In genomic region chr20:63539092-63539430, GRCh38 we compare ENCODE assay signal across 22 cellular contexts. TPM values are rescaled to one million over a fixed set of nuclear protein-coding genes. Genes with fewer than 3 reads are reported as not detected.
DNase-seq lines count a peak whose midpoint lies in the region; ATAC-seq and TF ChIP-seq lines count a peak whose summit lies in the region.
"Had no signal": no experiment of that assay in that cellular context is flagged by ENCODE, and none has a peak within 500 bp of the region (broad histone marks: within the 10 kb centered on the region; RNA-seq: fewer than 3 reads in every experiment).

No MANE protein-coding gene starts in this region.

- H3K36me3 Mint-ChIP-seq in CD4-positive, alpha-beta memory T cell = no peaks in the 10 kb centered on the region

- H3K4me3 Mint-ChIP-seq in CD4-positive, alpha-beta memory T cell = no peak overlapping the region
- H3K4me3 Mint-ChIP-seq: T-helper 1 cell treated with Interleukin-12 subunit alpha and Interleukin-12 subunit beta and Interleukin-4 antibody, amounts not matched to agents 30 μg/mL and 1 μg/mL, for 36 hours had no signal

- no peaks in the 10 kb centered on the region for H3K9me3 Mint-ChIP-seq in CD4-positive, alpha-beta memory T cell
- H3K9me3 Mint-ChIP-seq: T-helper 1 cell treated with Interleukin-12 subunit alpha and Interleukin-12 subunit beta and Interleukin-4 antibody, amounts not matched to agents 30 μg/mL and 1 μg/mL, for 36 hours had no signal

- H3K4me1 Mint-ChIP-seq in CD4-positive, alpha-beta memory T cell = peaks cover 3 to 22% (median 5%) of the 10 kb centered on the region in 4 donors

- no peak overlapping the region for H3K4me3 ChIP-seq in CD4-positive, alpha-beta memory T cell (ENCODE audit: low read length in 2 of 2)
- H3K4me3 ChIP-seq in effector memory CD4-positive, alpha-beta T cell (ENCODE audit: insufficient read depth, low read depth, low read length, poor library complexity, severe bottlenecking) = no peak overlapping the region
- H3K4me3 ChIP-seq: adrenal gland, lung, MG63 had no signal

- intact Hi-C loops in CD4-positive, alpha-beta memory T cell (cut with micrococcal nuclease) = loop anchor here (2.0 kb wide), 2 partner anchors 168 to 258 kb away; partner anchors contain the start of gene ARFRP1

- H3K27ac Mint-ChIP-seq in CD4-positive, alpha-beta memory T cell = peak overlapping the region in 2 of 7 donors; percentile 29 to 80
- H3K27ac Mint-ChIP-seq: T-helper 1 cell treated with Interleukin-12 subunit alpha and Interleukin-12 subunit beta and Interleukin-4 antibody, amounts not matched to agents 30 μg/mL and 1 μg/mL, for 36 hours had no signal

- ATAC-seq in GM18505 (IDR thresholded peaks at IDR 0.05; ENCODE audit: unreplicated experiment) = no peak
- ATAC-seq: sciatic nerve had no signal

- H3K27me3 Mint-ChIP-seq in CD4-positive, alpha-beta memory T cell = peaks cover 2% of the 10 kb centered on the region in 2 donors

- no peak for TF ChIP-seq POLR2A in GM18505 (IDR thresholded peaks at IDR 0.05; ENCODE audit: borderline replicate concordance, extremely low read depth, insufficient read depth, insufficient read length)

- H3K36me3 ChIP-seq in CD4-positive, alpha-beta memory T cell (ENCODE audit: insufficient read depth, low read length) = no peaks in the 10 kb centered on the region
- no peaks in the 10 kb centered on the region for H3K36me3 ChIP-seq in effector memory CD4-positive, alpha-beta T cell (ENCODE audit: control insufficient read depth, insufficient read depth, low read length)
- H3K36me3 ChIP-seq: adrenal gland, MG63 had no signal

- peaks cover 31% of the 10 kb centered on the region for H3K4me1 ChIP-seq in CD4-positive, alpha-beta memory T cell (ENCODE audit: insufficient read depth, low read length)
- peaks cover 24% of the 10 kb centered on the region for H3K4me1 ChIP-seq in effector memory CD4-positive, alpha-beta T cell (ENCODE audit: control insufficient read depth, insufficient read depth, low read length, poor library complexity, severe bottlenecking)

- CTCF ChIA-PET in CD4-positive, alpha-beta memory T cell (lab: Charles Lee; ENCODE audit: partially characterized antibody) = interaction anchor here (1.2 to 3.9 kb wide), 9 partner anchors 12 to 438 kb away, joined by 3 to 33 read pairs (median 10); partner anchors contain the start of genes HELZ2 and LIME1

- no peaks in the 10 kb centered on the region for H3K9me3 ChIP-seq in CD4-positive, alpha-beta memory T cell (ENCODE audit: control insufficient read depth in 1 of 2, low read length in 2 of 2)
- no peaks in the 10 kb centered on the region for H3K9me3 ChIP-seq in effector memory CD4-positive, alpha-beta T cell (ENCODE audit: control insufficient read depth, low read length)
- H3K9me3 ChIP-seq: adrenal gland, Caco-2, MG63 had no signal

- no peak for TF ChIP-seq RAD21 in Ishikawa (IDR thresholded peaks at IDR 0.05; ENCODE audit: low read depth)

- no peak for TF ChIP-seq EP300 in Ishikawa (IDR thresholded peaks at IDR 0.05; ENCODE audit: borderline replicate concordance)

- DNase-seq in CD4-positive, alpha-beta memory T cell = peak in 1 of 5 donors; percentile 43
- DNase-seq in effector memory CD4-positive, alpha-beta T cell = no peak
- DNase-seq in retina = peak; percentile 6
- DNase-seq in NCI-H146 treated with DMSO at 0.1 percent for 48 hours (lab: John Stamatoyannopoulos, UW; ENCODE audit: unreplicated experiment) = no peak
- DNase-seq in dermis blood vessel endothelial cell = no peak
- DNase-seq: activated CD4-positive, alpha-beta T cell treated with anti-CD3 and anti-CD28 coated beads, Interleukin-2, amount 50 U/mL, for 4 hours; activated effector memory CD4-positive, alpha-beta T cell treated with anti-CD3 and anti-CD28 coated beads, Interleukin-2, amount 50 U/mL, for 16 hours; adrenal gland; Caco-2; erythroblast; foreskin melanocyte; hippocampal formation; MG63; NCI-H1436 treated with DMSO at 0.1 percent for 48 hours; OCI-M1 had no signal

- POLR2A ChIA-PET in CD4-positive, alpha-beta memory T cell (lab: Charles Lee; ENCODE audit: partially characterized antibody) = interaction anchor here (1.0 to 6.6 kb wide), 9 partner anchors 13 to 326 kb away, joined by 3 to 84 read pairs (median 13); partner anchors contain the start of genes FNDC11, GMEB2, PPDPF and RTEL1

- peak overlapping the region; percentile 68 for H3K27ac ChIP-seq in CD4-positive, alpha-beta memory T cell (ENCODE audit: low read depth, low read length)
- peak overlapping the region; percentile 73 for H3K27ac ChIP-seq in effector memory CD4-positive, alpha-beta T cell (ENCODE audit: insufficient read depth, low read length, poor library complexity, severe bottlenecking)
- H3K27ac ChIP-seq: adrenal gland had no signal

- no peaks in the 10 kb centered on the region for H3K27me3 ChIP-seq in CD4-positive, alpha-beta memory T cell (ENCODE audit: insufficient read depth, low read length)
- no peaks in the 10 kb centered on the region for H3K27me3 ChIP-seq in effector memory CD4-positive, alpha-beta T cell (replicated peaks; ENCODE audit: control insufficient read depth, insufficient read depth, low read length, poor library complexity, severe bottlenecking)
- H3K27me3 ChIP-seq: MG63 had no signal

TF ChIP-seq in Ishikawa, 13 proteins besides CTCF, POLR2A, EP300 and RAD21:
- TF ChIP-seq REST (IDR thresholded peaks at IDR 0.05; ENCODE audit: low read depth) (no peak), TCF12 (IDR thresholded peaks at IDR 0.05; ENCODE audit: low read depth) (peak; percentile 58), MAX (IDR thresholded peaks at IDR 0.05) (no peak), TEAD4 (IDR thresholded peaks at IDR 0.05) (no peak), ZBTB7A (IDR thresholded peaks at IDR 0.05; ENCODE audit: low read depth) (peak; percentile 43; the same call in 1 of the 2 replicates)

RNA-seq across cellular contexts. Expression of gene PTK6, which starts 1.9 kb away (rescaled TPM):
- not detected for total RNA-seq in CD4-positive, alpha-beta memory T cell
- polyA plus RNA-seq in CD4-positive, alpha-beta memory T cell = under 1 TPM; 0.31 to 0.59 TPM
- under 0.01 and 0.05 TPM in 2 replicates for total RNA-seq in dermis blood vessel endothelial cell
- total RNA-seq: cardiac septum had no signal

RNA-seq across cellular contexts. Expression of gene SRMS, which starts 8.5 kb away (rescaled TPM):
- not detected for total RNA-seq in CD4-positive, alpha-beta memory T cell
- not detected for polyA plus RNA-seq in CD4-positive, alpha-beta memory T cell
- not detected in 2 replicates for total RNA-seq in dermis blood vessel endothelial cell
- total RNA-seq: adrenal gland, Caco-2, cardiac septum, lung, omental fat pad, sciatic nerve had no signal
- polyA plus RNA-seq: adrenal gland had no signal

RNA-seq across cellular contexts. Expression of gene FNDC11, which starts 14.9 kb away (rescaled TPM):
- total RNA-seq in CD4-positive, alpha-beta memory T cell = 1 to 10 TPM in 1 of 2 experiments, under 1 TPM in 1; 0.38 to 1.2 TPM
- polyA plus RNA-seq in CD4-positive, alpha-beta memory T cell = 1 to 10 TPM in 1 of 2 donors, under 1 TPM in 1; 0.41 to 1.5 TPM
- 1.2 and 2.4 TPM in 2 replicates for total RNA-seq in dermis blood vessel endothelial cell
- total RNA-seq: Caco-2, cardiac septum had no signal

RNA-seq across cellular contexts. Expression of gene PPDPF, which starts 18.5 kb away (rescaled TPM):
- total RNA-seq in CD4-positive, alpha-beta memory T cell = 100 to 1,000 TPM; 208 to 229 TPM
- 100 to 1,000 TPM in 1 of 2 donors, 10 to 100 TPM in 1; 29.4 to 152 TPM for polyA plus RNA-seq in CD4-positive, alpha-beta memory T cell
- total RNA-seq in dermis blood vessel endothelial cell = 19.9 and 37.3 TPM in 2 replicates

RNA-seq across cellular contexts. Expression of gene HELZ2, which starts 35.0 kb away (rescaled TPM):
- 10 to 100 TPM; 39.6 to 45.4 TPM for total RNA-seq in CD4-positive, alpha-beta memory T cell
- 1 to 10 TPM; 2.0 to 6.4 TPM for polyA plus RNA-seq in CD4-positive, alpha-beta memory T cell
- total RNA-seq in dermis blood vessel endothelial cell = 54.8 and 64.0 TPM in 2 replicates
